Comparison of ENCODE assay signal across 19 cellular contexts in the genomic region with DNA sequence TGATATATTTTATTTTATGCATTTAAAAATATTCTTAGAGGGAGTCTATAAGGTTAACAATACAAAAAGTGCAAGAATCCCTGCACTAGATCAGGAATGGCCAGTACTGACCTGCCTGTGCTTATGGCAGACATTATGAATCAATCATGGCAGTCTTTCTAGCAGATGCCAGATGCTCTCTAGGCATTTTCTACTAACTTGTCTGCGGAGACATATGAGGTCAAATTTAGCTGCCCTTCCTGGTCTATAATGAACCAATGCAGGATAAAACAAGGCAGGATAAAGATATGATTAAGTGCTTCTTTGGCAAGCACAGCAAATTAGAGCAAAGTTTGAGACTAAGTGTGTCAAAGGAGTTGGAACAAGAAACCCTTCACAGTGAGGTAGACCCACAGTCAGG. TPM values are rescaled to one million over a fixed set of nuclear protein-coding genes. Genes with fewer than 3 reads are reported as not detected.
DNase-seq lines count a peak whose midpoint lies in the region; ATAC-seq and TF ChIP-seq lines count a peak whose summit lies in the region.
"Had no signal": no experiment of that assay in that cellular context is flagged by ENCODE, and none has a peak within 500 bp of the region (broad histone marks: within the 10 kb centered on the region; RNA-seq: fewer than 3 reads in every experiment).

No MANE protein-coding gene starts in this region.

- H3K9me3 ChIP-seq in heart right ventricle (no peaks in the 10 kb centered on the region), neuronal stem cell (replicated peaks in 1 of 2; ENCODE audit: control insufficient read depth in 2 of 2, insufficient read depth in 1 of 2, low read depth in 1 of 2, low read length in 2 of 2) (no peaks in the 10 kb centered on the region)
- H3K9me3 ChIP-seq: Caco-2, MG63, Peyer's patch had no signal

- no peak overlapping the region for H2AK5ac ChIP-seq in neuronal stem cell (ENCODE audit: low read depth, low read length)

- intact Hi-C loops in heart right ventricle (cut with DNase I): loop anchor here in 2 of 10 donors (5.0 to 10.0 kb wide), 2 partner anchors 45 to 177 kb away; partner anchors contain the start of genes PANK2 (in 1 of the 2) and RNF24 (in 1 of the 2)
- intact Hi-C loops in cardiac septum (cut with DNase I): loop anchor here (10.0 kb wide), 1 partner anchor 347 kb away; the partner anchor contains the start of gene SIGLEC1

- DNase-seq in heart right ventricle (no peak), cardiac septum (ENCODE audit: low spot score) (no peak), NB4 (ENCODE audit: low read depth) (peak; percentile 19), fibroblast of mammary gland (ENCODE audit: low read depth) (peak; percentile 49), neuronal stem cell (ENCODE audit: low spot score) (no peak), HK-2 (ENCODE audit: unreplicated experiment) (no peak), COR-L47 (lab: John Stamatoyannopoulos, UW) (no peak)
- DNase-seq: Caco-2, H7, KBM-7, MG63, NCI-H146, NCI-H2107, NCI-H446, NCI-H748 treated with DMSO at 0.1 percent for 48 hours, Peyer's patch, SHP77 had no signal

- H3K9ac ChIP-seq in neuronal stem cell (ENCODE audit: low read depth, low read length, poor library complexity): no peak overlapping the region

- H3K18ac ChIP-seq in neuronal stem cell (ENCODE audit: low read length): no peak overlapping the region

- H4K91ac ChIP-seq in neuronal stem cell (ENCODE audit: low read depth, low read length, poor library complexity): no peak overlapping the region

- no peak overlapping the region for H2BK120ac ChIP-seq in neuronal stem cell (ENCODE audit: low read depth, low read length)

- no peak overlapping the region for H3K4me2 ChIP-seq in neuronal stem cell (ENCODE audit: insufficient read depth, low read length, poor library complexity, severe bottlenecking)

- ATAC-seq in heart right ventricle (no peak), HG02610 (IDR thresholded peaks at IDR 0.05; ENCODE audit: unreplicated experiment) (no peak)
- ATAC-seq: SK-N-SH treated with all-trans-retinoic acid at 6 μM for 48 hours had no signal

- H2BK15ac ChIP-seq in neuronal stem cell (ENCODE audit: low read length): no peak overlapping the region

- H3K14ac ChIP-seq in neuronal stem cell (ENCODE audit: low read length): no peak overlapping the region

- WGBS in heart right ventricle, 2 donors: 70 to 76% methylated on average over 1 of the region's 1 CpG
- WGBS in neuronal stem cell (ENCODE audit: extremely low coverage in 2 of 2, insufficient read length in 2 of 2, insufficient replicate concordance in 1 of 2), 2 donors: no CpG with 5 or more reads among the region's 1 CpG

- no peak for TF ChIP-seq POLR2A in NB4 (IDR thresholded peaks at IDR 0.05; ENCODE audit: extremely low read depth, insufficient read length)

- H2AFZ ChIP-seq in neuronal stem cell (ENCODE audit: low read length): peak overlapping the region; percentile 39

- H3K36me3 ChIP-seq in heart right ventricle: no peaks in the 10 kb centered on the region
- no peaks in the 10 kb centered on the region for H3K36me3 ChIP-seq in neuronal stem cell (replicated peaks in 1 of 2; ENCODE audit: control insufficient read depth in 2 of 2, insufficient read depth in 2 of 2, low read length in 2 of 2)
- H3K36me3 ChIP-seq: MG63, Peyer's patch had no signal

- no peak overlapping the region for H2BK5ac ChIP-seq in neuronal stem cell (ENCODE audit: low read length)

- H3K4me3 ChIP-seq in heart right ventricle (no peak overlapping the region), NB4 (ENCODE audit: low read depth, low read length) (no peak overlapping the region), fibroblast of mammary gland (ENCODE audit: control insufficient read depth, low read depth, low read length) (no peak overlapping the region), neuronal stem cell (ENCODE audit: low read length in 2 of 2) (no peak overlapping the region)
- H3K4me3 ChIP-seq: MG63, Peyer's patch had no signal

- H3K27ac ChIP-seq in heart right ventricle (peak overlapping the region in 6 of 10 donors; percentile 5 to 91 (median 83)), neuronal stem cell (replicated peaks; ENCODE audit: low read length) (no peak overlapping the region)
- H3K27ac ChIP-seq: Peyer's patch had no signal

- no peak overlapping the region for H2BK12ac ChIP-seq in neuronal stem cell (ENCODE audit: low read length)

- no peaks in the 10 kb centered on the region for H3K79me1 ChIP-seq in neuronal stem cell (ENCODE audit: low read depth, low read length)

- no peak overlapping the region for H3K4ac ChIP-seq in neuronal stem cell (ENCODE audit: low read length)

- H3K4me1 ChIP-seq in heart right ventricle (peaks cover 13 to 73% (median 58%) of the 10 kb centered on the region in 9 donors), neuronal stem cell (ENCODE audit: control insufficient read depth in 2 of 2, insufficient read depth in 1 of 2, low read depth in 1 of 2, low read length in 2 of 2) (peaks cover 5% of the 10 kb centered on the region in 2 donors)
- H3K4me1 ChIP-seq: Caco-2 had no signal

- H3K23ac ChIP-seq in neuronal stem cell (ENCODE audit: low read depth, low read length, poor library complexity): no peak overlapping the region

- H3K27me3 ChIP-seq in heart right ventricle: no peaks in the 10 kb centered on the region
- peaks cover 0 to 6% (median 0%) of the 10 kb centered on the region in 3 experiments for H3K27me3 ChIP-seq in neuronal stem cell (ENCODE audit: control insufficient read depth in 3 of 3, insufficient read depth in 3 of 3, low read depth in 1 of 3, low read length in 3 of 3)
- H3K27me3 ChIP-seq: MG63, Peyer's patch had no signal

- TF ChIP-seq CTCF in heart right ventricle (IDR thresholded peaks at IDR 0.05) (no peak), NB4 (IDR thresholded peaks at IDR 0.05; ENCODE audit: low read depth, low read length) (no peak), fibroblast of mammary gland (conservative IDR thresholded peaks at IDR 0.05; ENCODE audit: control insufficient read depth, insufficient read depth, low read depth, low read length) (no peak)

- H4K8ac ChIP-seq in neuronal stem cell (ENCODE audit: low read depth, low read length): no peak overlapping the region

RNA-seq across cellular contexts. Expression of gene RNF24, which starts 46.6 kb away (rescaled TPM):
- total RNA-seq in heart right ventricle (10 to 100 TPM in 1 of 10 donors, 1 to 10 TPM in 9; 2.9 to 12.9 (median 5.0) TPM), cardiac septum (8.5 TPM)
- 1 to 10 TPM; 2.1 to 4.2 TPM for polyA plus RNA-seq in heart right ventricle
- polyA plus RNA-seq in neuronal stem cell (2013, experiment 1 of 2): 13.0 TPM
- 14.3 TPM for polyA plus RNA-seq in neuronal stem cell (2013, experiment 2 of 2)

Comparison
In these comparisons a context has a peak if more than half of its experiments do, and no peak if none do; other contexts are left out.
1. DNase-seq: peak in NB4 (single experiment) and fibroblast of mammary gland (single experiment); none in heart right ventricle (0 of 2), cardiac septum (single experiment), neuronal stem cell (single experiment), HK-2 (single experiment) and COR-L47 (single experiment).